ENCODE assay signal across 16 cellular contexts in the genomic region with DNA sequence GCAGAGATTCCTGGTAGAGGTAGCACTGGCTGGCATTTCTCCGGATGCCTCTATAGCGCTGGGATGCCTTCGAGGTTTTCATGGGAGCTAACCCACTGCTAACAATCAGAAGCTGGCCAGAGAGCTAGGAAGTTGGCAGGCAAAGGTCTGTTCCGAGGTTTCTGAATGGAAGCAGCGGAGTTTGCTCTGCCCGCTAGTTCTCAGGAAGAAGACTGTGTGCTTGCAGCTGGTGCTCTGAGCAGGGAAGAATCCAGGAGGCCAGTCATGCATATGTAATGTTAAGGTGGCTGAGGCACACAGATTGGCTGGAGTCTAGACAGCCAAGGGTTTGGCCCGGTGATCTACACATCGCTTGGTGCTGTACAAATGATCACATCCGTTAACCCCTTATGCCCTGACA. TPM values are rescaled to one million over a fixed set of nuclear protein-coding genes. Genes with fewer than 3 reads are reported as not detected.
DNase-seq lines count a peak whose midpoint lies in the region; ATAC-seq and TF ChIP-seq lines count a peak whose summit lies in the region.
"Had no signal": no experiment of that assay in that cellular context is flagged by ENCODE, and none has a peak within 500 bp of the region (broad histone marks: within the 10 kb centered on the region; RNA-seq: fewer than 3 reads in every experiment).

A gene (minus strand): TSS at position 218 of the 400 bp plus-strand sequence. CDS start 136 bp downstream, at position 82.

- H3K4me3 ChIP-seq in A673 (ENCODE audit: low read depth, low read length, poor library complexity, severe bottlenecking) = no peak within 1 kb of the TSS
- H3K4me3 ChIP-seq: heart left ventricle, thoracic aorta had no signal

- no peaks in the 10 kb centered on the region for H3K9me3 ChIP-seq in A673 (ENCODE audit: low read depth, low read length, poor library complexity, severe bottlenecking)
- H3K9me3 ChIP-seq: heart left ventricle, thoracic aorta had no signal

- TF ChIP-seq CTCF in A673 (conservative IDR thresholded peaks at IDR 0.05; ENCODE audit: low read depth, low read length) = no peak

- CTCF ChIA-PET in A673 (lab: Charles Lee) = no interaction called here

- peaks cover 31% of the 10 kb centered on the region for H3K27me3 ChIP-seq in A673 (replicated peaks; ENCODE audit: insufficient read depth, low read depth, low read length, poor library complexity)
- H3K27me3 ChIP-seq: heart left ventricle had no signal

- DNase-seq in M059J (ENCODE audit: low read depth) (peak; percentile 30), astrocyte of the hippocampus (ENCODE audit: low read depth, low spot score) (peak; percentile 83), kidney glomerular epithelial cell (lab: John Stamatoyannopoulos, UW) (peak; percentile 45), retina (peak; percentile 60), A673 (ENCODE audit: low spot score) (no peak), NCI-H2227 (lab: John Stamatoyannopoulos, UW; ENCODE audit: unreplicated experiment) (no peak)
- DNase-seq: activated CD4-positive, alpha-beta T cell treated with anti-CD3 and anti-CD28 coated beads, Interleukin-2, amount 10 ng/mL, durations not matched to agents 24 days and 14 days; activated CD8-positive, alpha-beta memory T cell treated with anti-CD3 and anti-CD28 coated beads, Interleukin-2, amount 50 U/mL, for 48 hours; activated effector memory CD4-positive, alpha-beta T cell treated with anti-CD3 and anti-CD28 coated beads, Interleukin-2, amount 50 U/mL, for 16 hours; AML-193; central memory CD4-positive, alpha-beta T cell; DND-41; heart left ventricle; NCI-H1694 had no signal

- BruUV-seq in A673 (replicated peaks; lab: Mats Ljungman, UMichigan) = no TSS peak

- POLR2A ChIA-PET in A673 (lab: Charles Lee; ENCODE audit: low non-redundant PET) = no interaction called here

- intact Hi-C loops in A673 (cut with micrococcal nuclease; ENCODE audit: unreplicated experiment) = no loop called here

- no peak for ATAC-seq in GM21447 (IDR thresholded peaks at IDR 0.05; ENCODE audit: unreplicated experiment)
- ATAC-seq: heart left ventricle had no signal

- peaks cover 5% of the 10 kb centered on the region for H3K4me1 ChIP-seq in A673 (ENCODE audit: insufficient read depth, low read length, poor library complexity, severe bottlenecking)

- H3K36me3 ChIP-seq in A673 (ENCODE audit: insufficient read depth, low read length, poor library complexity, severe bottlenecking) = no peaks in the 10 kb centered on the region
- H3K36me3 ChIP-seq: heart left ventricle, thoracic aorta had no signal

- no peak within 1 kb of the TSS for H3K27ac ChIP-seq in A673 (ENCODE audit: low read depth, low read length, poor library complexity, severe bottlenecking)
- H3K27ac ChIP-seq: heart left ventricle, thoracic aorta had no signal

RNA-seq across cellular contexts. Expression of the gene that starts here (rescaled TPM):
- total RNA-seq in M059J (2014; rRNA removed; shearing (Covaris generic)) = not detected in 2 replicates
- total RNA-seq in A673 (2021) = not detected in 2 replicates
- total RNA-seq: activated CD4-positive, alpha-beta T cell treated with anti-CD3 and anti-CD28 coated beads, Interleukin-2, amount 10 ng/mL, durations not matched to agents 24 days and 14 days had no signal

Comparison
In these comparisons a context has a peak if more than half of its experiments do, and no peak if none do; other contexts are left out.
1. Peak in DNase-seq in M059J; RNA of the gene not detected or under 1 TPM.
2. DNase-seq: peak in astrocyte of the hippocampus (single experiment), kidney glomerular epithelial cell (single experiment) and retina (single experiment); none in A673 (single experiment) and NCI-H2227 (single experiment).